24 cellular contexts compared by ENCODE assay signal in the genomic region with DNA sequence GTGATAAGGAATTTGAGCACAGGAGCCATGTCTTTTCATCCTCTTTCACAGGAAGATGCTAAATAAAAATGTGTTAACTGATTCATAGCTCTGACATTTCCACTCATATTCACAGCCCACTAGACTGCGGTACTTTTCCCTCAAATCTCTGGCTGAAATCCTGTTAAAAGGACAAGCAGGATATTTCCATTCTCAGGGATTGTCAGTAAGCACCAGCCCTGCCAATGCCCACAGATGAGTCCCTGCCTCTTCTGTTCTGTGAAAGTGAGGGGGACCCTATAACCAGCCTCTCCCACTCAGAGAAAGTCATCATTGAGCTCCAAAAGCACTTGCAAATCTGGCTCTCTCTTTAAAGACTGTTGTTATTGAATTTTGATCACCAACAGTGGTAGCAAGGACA.
DNase-seq lines count a peak whose midpoint lies in the region; ATAC-seq, FAIRE-seq and TF ChIP-seq lines count a peak whose summit lies in the region.
"Had no signal": no experiment of that assay in that cellular context is flagged by ENCODE, and none has a peak within 500 bp of the region (broad histone marks: within the 10 kb centered on the region; RNA-seq: fewer than 3 reads in every experiment).

No MANE protein-coding gene starts in this region.

- H3K9me3 ChIP-seq in right atrium auricular region (no peaks in the 10 kb centered on the region), left lung (no peaks in the 10 kb centered on the region)
- H3K9me3 ChIP-seq: BE2C; BLaER1 treated with 17β-estradiol and CSF1 and Interleukin-3, amounts not matched to agents 10 nM and 100 nM had no signal

- intact Hi-C loops in left lung (cut with DNase I), result no loop called here

- no peak for ATAC-seq in left lung

- DNase-seq in Ammon's horn (ENCODE audit: low spot score), result peak; percentile 8
- DNase-seq in RPMI7951 (ENCODE audit: low read depth), result peak; percentile 33
- DNase-seq in middle frontal gyrus (ENCODE audit: extremely low spot score, low spot score), result peak; percentile 53
- peak; percentile 38 for DNase-seq in occipital lobe (lab: John Stamatoyannopoulos, UW)
- no peak for DNase-seq in HTR-8/SVneo (ENCODE audit: insufficient read length, low spot score)
- no peak for DNase-seq in right atrium auricular region (ENCODE audit: low spot score)
- no peak for DNase-seq in NCI-H2081 (lab: John Stamatoyannopoulos, UW)
- no peak for DNase-seq in left lung
- DNase-seq: BE2C; Calu3; CD4-positive, alpha-beta memory T cell; COR-L47; DMS53; DMS79 treated with DMSO at 0.1 percent for 48 hours; GF-D8; GM23248; H7; HCEC 1CT had no signal

- H3K36me3 ChIP-seq in right atrium auricular region (no peaks in the 10 kb centered on the region), left lung (no peaks in the 10 kb centered on the region)
- H3K36me3 ChIP-seq: BE2C; BLaER1 treated with 17β-estradiol and CSF1 and Interleukin-3, amounts not matched to agents 10 nM and 100 nM had no signal

- H3K4me3 ChIP-seq in right atrium auricular region, result no peak overlapping the region
- no peak overlapping the region for H3K4me3 ChIP-seq in left lung
- H3K4me3 ChIP-seq: BLaER1 treated with 17β-estradiol and CSF1 and Interleukin-3, amounts not matched to agents 10 nM and 100 nM; GM23248 had no signal

- H3K27me3 ChIP-seq in right atrium auricular region, result no peaks in the 10 kb centered on the region
- no peaks in the 10 kb centered on the region for H3K27me3 ChIP-seq in left lung
- H3K27me3 ChIP-seq: BE2C; BLaER1 treated with 17β-estradiol and CSF1 and Interleukin-3, amounts not matched to agents 10 nM and 100 nM had no signal

- H3K4me1 ChIP-seq in right atrium auricular region (no peaks in the 10 kb centered on the region), left lung (no peaks in the 10 kb centered on the region)
- H3K4me1 ChIP-seq: BE2C; BLaER1 treated with 17β-estradiol and CSF1 and Interleukin-3, amounts not matched to agents 10 nM and 100 nM had no signal

- H3K27ac ChIP-seq in right atrium auricular region, result no peak overlapping the region
- H3K27ac ChIP-seq in left lung, result no peak overlapping the region
- H3K27ac ChIP-seq: 22Rv1; BLaER1 treated with 17β-estradiol and CSF1 and Interleukin-3, amounts not matched to agents 10 nM and 100 nM; GM23248 had no signal

- TF ChIP-seq CTCF in right atrium auricular region (IDR thresholded peaks at IDR 0.05) (no peak), left lung (IDR thresholded peaks at IDR 0.05) (no peak)

- no peak for FAIRE-seq in HTR-8/SVneo (lab: Jason Lieb, UNC)
- FAIRE-seq: A204.1, GM12891, GM19239, H1 had no signal

Comparison
In these comparisons a context has a peak if more than half of its experiments do, and no peak if none do; other contexts are left out.
1. DNase-seq: peak in Ammon's horn (single experiment), RPMI7951 (single experiment), middle frontal gyrus (single experiment) and occipital lobe (single experiment); none in HTR-8/SVneo (single experiment), right atrium auricular region (single experiment), NCI-H2081 (0 of 2) and left lung (0 of 2).